Comparison of ENCODE assay signal across 22 cellular contexts in genomic region chr15:49059491-49059890, GRCh38.
"Had no signal": no experiment of that assay in that cellular context is flagged by ENCODE, and none has a peak within 500 bp of the region (broad histone marks: within the 10 kb centered on the region; RNA-seq: fewer than 3 reads in every experiment).

No MANE protein-coding gene starts in this region.

- H3K27ac ChIP-seq: dorsolateral prefrontal cortex, epithelial cell of prostate, esophagus muscularis mucosa, gastroesophageal sphincter, suprapubic skin, thyroid gland, vagina had no signal

- H3K36me3 ChIP-seq: esophagus muscularis mucosa, gastroesophageal sphincter, suprapubic skin, thyroid gland, vagina had no signal

- H3K4me1 ChIP-seq: esophagus muscularis mucosa, gastroesophageal sphincter, suprapubic skin, thyroid gland, vagina had no signal

- H3K27me3 Mint-ChIP-seq: type B pancreatic cell had no signal

- H3K9me3 ChIP-seq: esophagus muscularis mucosa, gastroesophageal sphincter, mucosa of descending colon, suprapubic skin, thyroid gland, vagina had no signal

- H3K27ac Mint-ChIP-seq: natural killer cell, type B pancreatic cell had no signal

- H3K4me3 ChIP-seq: dorsolateral prefrontal cortex, esophagus muscularis mucosa, gastroesophageal sphincter, mucosa of descending colon, smooth muscle cell, suprapubic skin, thyroid gland, vagina had no signal

- H3K4me3 Mint-ChIP-seq: natural killer cell, neural crest cell, type B pancreatic cell had no signal

- DNase-seq: cortex of kidney; dorsolateral prefrontal cortex; effector CD8-positive, alpha-beta T cell; foreskin fibroblast; glutamatergic neuron; islet precursor cell; mammary epithelial cell; mucosa of descending colon; natural killer cell; right cardiac atrium; stimulated activated CD4-positive, alpha-beta T cell treated with anti-CD3 and anti-CD28 coated beads, Interleukin-2, amount 100 ng/mL, for 48 hours; stimulated activated naive CD4-positive, alpha-beta T cell treated with Interleukin-2 at 50 U/mL for 16 hours; thyroid gland had no signal

- ATAC-seq: gastroesophageal sphincter, left lobe of liver, mucosa of descending colon, natural killer cell, right cardiac atrium had no signal

- H3K4me2 ChIP-seq: smooth muscle cell had no signal

- H3K4me1 Mint-ChIP-seq: natural killer cell, neural crest cell had no signal

- H3K9me3 Mint-ChIP-seq: natural killer cell, neural crest cell, type B pancreatic cell had no signal

- H3K27me3 ChIP-seq: dorsolateral prefrontal cortex, gastroesophageal sphincter, suprapubic skin, thyroid gland, vagina had no signal
